In the genomic region with DNA sequence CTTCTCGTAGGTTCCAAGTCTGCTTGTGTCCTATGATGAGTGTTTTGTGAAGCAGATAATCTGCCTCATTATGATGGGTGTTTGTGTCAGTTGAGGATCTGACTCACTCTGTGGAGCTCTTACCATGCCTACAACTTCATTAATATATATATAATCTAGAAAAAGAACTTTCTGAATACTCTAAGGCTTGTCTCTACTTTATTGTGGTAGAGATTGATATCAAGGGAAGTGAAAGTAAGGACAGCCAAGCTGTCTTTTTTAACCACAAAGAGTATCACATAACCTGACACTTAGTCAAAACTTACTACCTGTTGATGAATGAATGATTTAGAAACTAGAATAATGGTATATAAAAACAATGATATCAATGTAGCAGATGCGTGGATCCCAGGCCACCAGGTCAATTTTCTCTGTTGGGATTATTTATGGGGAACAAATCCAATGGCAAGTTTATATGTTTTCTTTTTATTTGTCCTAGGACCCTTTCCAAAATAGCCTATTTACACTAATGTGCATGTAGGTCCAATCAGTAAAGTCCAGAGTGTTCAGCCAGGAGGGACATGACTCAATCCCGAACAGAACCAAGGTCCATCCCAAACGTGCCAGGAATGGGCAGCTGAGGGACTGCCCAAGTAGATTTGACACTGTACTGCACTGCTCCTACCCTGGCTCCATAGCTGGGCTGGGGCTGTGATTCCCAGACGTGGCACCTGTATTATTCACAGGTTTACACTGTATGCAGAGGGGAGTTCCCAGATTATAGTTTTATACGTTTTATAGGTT, we compare ENCODE assay signal across 19 cellular contexts.
DNase-seq lines count a peak whose midpoint lies in the region; ATAC-seq lines count a peak whose summit lies in the region.
"Had no signal": no experiment of that assay in that cellular context is flagged by ENCODE, and none has a peak within 500 bp of the region (broad histone marks: within the 10 kb centered on the region; RNA-seq: fewer than 3 reads in every experiment).

No MANE protein-coding gene starts in this region.

- H3K27me3 Mint-ChIP-seq in activated CD4-positive, alpha-beta T cell treated with anti-CD3 and anti-CD28 coated beads for 36 hours = peaks cover 4% of the 10 kb centered on the region
- H3K27me3 Mint-ChIP-seq in stimulated activated memory B cell treated with anti-CD40 and anti-IgM and Interleukin-4, amounts not matched to agents 10 μg/mL and 1 μg/mL and 100 μg/mL, for 72 hours = no peaks in the 10 kb centered on the region

- no peak for DNase-seq in activated CD4-positive, alpha-beta T cell treated with anti-CD3 and anti-CD28 coated beads for 36 hours
- DNase-seq in activated CD4-positive, alpha-beta T cell treated with anti-CD3 and anti-CD28 coated beads for 4 hours = no peak
- no peak for DNase-seq in right cardiac atrium
- DNase-seq in effector CD8-positive, alpha-beta T cell (lab: John Stamatoyannopoulos, UW) = no peak
- no peak for DNase-seq in 8988T
- DNase-seq: activated CD8-positive, alpha-beta memory T cell treated with anti-CD3 and anti-CD28 coated beads for 24 hours; CD4-positive, alpha-beta memory T cell; hippocampal formation; left ventricle myocardium inferior; NCI-H1417 treated with DMSO at 0.1 percent for 48 hours; NCI-H69; nephron progenitor cell; testis had no signal

- no peaks in the 10 kb centered on the region for H3K36me3 Mint-ChIP-seq in activated CD4-positive, alpha-beta T cell treated with anti-CD3 and anti-CD28 coated beads for 36 hours (ENCODE audit: low read depth)
- no peaks in the 10 kb centered on the region for H3K36me3 Mint-ChIP-seq in stimulated activated memory B cell treated with anti-CD40 and anti-IgM and Interleukin-4, amounts not matched to agents 10 μg/mL and 1 μg/mL and 100 μg/mL, for 72 hours
- H3K36me3 Mint-ChIP-seq: activated naive CD8-positive, alpha-beta T cell; CD4-positive, alpha-beta memory T cell had no signal

- POLR2A ChIA-PET in activated CD4-positive, alpha-beta T cell treated with anti-CD3 and anti-CD28 coated beads for 36 hours (lab: Charles Lee) = no interaction called here

- H3K9me3 ChIP-seq in right cardiac atrium (ENCODE audit: control insufficient read depth, low read length) = no peaks in the 10 kb centered on the region
- H3K9me3 ChIP-seq: left ventricle myocardium inferior, testis had no signal

- no peaks in the 10 kb centered on the region for H3K9me3 Mint-ChIP-seq in activated CD4-positive, alpha-beta T cell treated with anti-CD3 and anti-CD28 coated beads for 36 hours (ENCODE audit: low read depth)
- H3K9me3 Mint-ChIP-seq in stimulated activated memory B cell treated with anti-CD40 and anti-IgM and Interleukin-4, amounts not matched to agents 10 μg/mL and 1 μg/mL and 100 μg/mL, for 72 hours = no peaks in the 10 kb centered on the region

- H3K4me3 ChIP-seq in right cardiac atrium (ENCODE audit: low read length) = no peak overlapping the region
- H3K4me3 ChIP-seq: left ventricle myocardium inferior, testis had no signal

- H3K27ac Mint-ChIP-seq in activated CD4-positive, alpha-beta T cell treated with anti-CD3 and anti-CD28 coated beads for 36 hours = no peak overlapping the region
- no peak overlapping the region for H3K27ac Mint-ChIP-seq in stimulated activated memory B cell treated with anti-CD40 and anti-IgM and Interleukin-4, amounts not matched to agents 10 μg/mL and 1 μg/mL and 100 μg/mL, for 72 hours
- H3K27ac Mint-ChIP-seq: activated naive CD8-positive, alpha-beta T cell; CD4-positive, alpha-beta memory T cell; nephron progenitor cell had no signal

- H3K4me1 ChIP-seq in right cardiac atrium (ENCODE audit: control insufficient read depth, insufficient read depth, low read length) = no peaks in the 10 kb centered on the region
- H3K4me1 ChIP-seq: left ventricle myocardium inferior, testis had no signal

- H3K27me3 ChIP-seq in right cardiac atrium (ENCODE audit: control insufficient read depth, insufficient read depth) = no peaks in the 10 kb centered on the region
- H3K27me3 ChIP-seq: testis had no signal

- H3K4me1 Mint-ChIP-seq in activated CD4-positive, alpha-beta T cell treated with anti-CD3 and anti-CD28 coated beads for 36 hours = no peaks in the 10 kb centered on the region
- no peaks in the 10 kb centered on the region for H3K4me1 Mint-ChIP-seq in stimulated activated memory B cell treated with anti-CD40 and anti-IgM and Interleukin-4, amounts not matched to agents 10 μg/mL and 1 μg/mL and 100 μg/mL, for 72 hours
- H3K4me1 Mint-ChIP-seq: CD4-positive, alpha-beta memory T cell; nephron progenitor cell had no signal

- intact Hi-C loops in activated CD4-positive, alpha-beta T cell treated with anti-CD3 and anti-CD28 coated beads for 36 hours (cut with DNase I, micrococcal nuclease) = no loop called here
- intact Hi-C loops in right cardiac atrium (cut with DNase I) = no loop called here

- H3K27ac ChIP-seq in right cardiac atrium (ENCODE audit: low read length) = no peak overlapping the region
- H3K27ac ChIP-seq: 22Rv1, left ventricle myocardium inferior, testis had no signal

- peak; percentile 88 for ATAC-seq in activated CD4-positive, alpha-beta T cell treated with anti-CD3 and anti-CD28 coated beads for 36 hours
- ATAC-seq in GM21737 (IDR thresholded peaks at IDR 0.05; ENCODE audit: unreplicated experiment) = peak; percentile 64
- ATAC-seq in HG03342 (IDR thresholded peaks at IDR 0.05; ENCODE audit: unreplicated experiment) = peak; percentile 93
- peak; percentile 71 for ATAC-seq in stimulated activated memory B cell treated with anti-CD40 and anti-IgM and Interleukin-4, amounts not matched to agents 10 μg/mL and 1 μg/mL and 100 μg/mL, for 72 hours
- ATAC-seq in right cardiac atrium = no peak
- ATAC-seq: Right ventricle myocardium inferior had no signal

- WGBS in right cardiac atrium = 72% methylated on average over 6 of the region's 6 CpGs

- H3K4me3 Mint-ChIP-seq in activated CD4-positive, alpha-beta T cell treated with anti-CD3 and anti-CD28 coated beads for 36 hours = no peak overlapping the region
- no peak overlapping the region for H3K4me3 Mint-ChIP-seq in stimulated activated memory B cell treated with anti-CD40 and anti-IgM and Interleukin-4, amounts not matched to agents 10 μg/mL and 1 μg/mL and 100 μg/mL, for 72 hours
- H3K4me3 Mint-ChIP-seq: activated naive CD8-positive, alpha-beta T cell; CD4-positive, alpha-beta memory T cell; nephron progenitor cell had no signal

- CTCF ChIA-PET in activated CD4-positive, alpha-beta T cell treated with anti-CD3 and anti-CD28 coated beads for 36 hours (lab: Charles Lee) = no interaction called here

Comparison
In these comparisons a context has a peak if more than half of its experiments do, and no peak if none do; other contexts are left out.
1. ATAC-seq: peak in activated CD4-positive, alpha-beta T cell treated with anti-CD3 and anti-CD28 coated beads for 36 hours (single experiment), GM21737 (single experiment), HG03342 (single experiment) and stimulated activated memory B cell treated with anti-CD40 and anti-IgM and Interleukin-4, amounts not matched to agents 10 μg/mL and 1 μg/mL and 100 μg/mL, for 72 hours (single experiment); none in right cardiac atrium (0 of 2).